In the genomic region with DNA sequence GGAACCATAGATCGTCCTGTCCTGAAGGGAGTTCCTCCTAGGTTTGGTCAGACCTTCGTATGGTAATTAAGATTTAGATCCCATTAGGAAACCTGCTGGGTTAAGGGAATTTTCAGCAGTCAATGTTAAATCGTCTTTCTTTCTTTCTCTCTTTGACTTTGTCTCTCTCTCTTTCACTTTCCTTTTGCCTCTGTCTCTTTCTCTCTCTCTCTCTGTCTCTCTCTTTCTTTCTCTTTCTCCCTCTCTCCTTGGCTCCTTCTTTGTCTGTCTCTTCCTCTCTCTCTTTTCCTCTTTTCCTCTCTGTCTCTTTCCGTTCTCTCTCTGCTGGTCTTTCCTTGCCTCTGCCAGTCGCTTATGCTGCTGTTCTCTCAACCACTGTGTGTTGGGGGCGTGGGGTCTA, we compare ENCODE assay signal across 1 cellular context.
TF ChIP-seq lines count a peak whose summit lies in the region.

No MANE protein-coding gene starts in this region.

TF ChIP-seq in WTC11, 78 proteins besides CTCF, POLR2A, EP300 and RAD21 (continued from another document):
- TF ChIP-seq CBFB (CRISPR knock-in tag; IDR thresholded peaks at IDR 0.05; ENCODE audit: low read depth) (no peak), JAZF1 (CRISPR knock-in tag; IDR thresholded peaks at IDR 0.05) (no peak), MXD4 (CRISPR knock-in tag; IDR thresholded peaks at IDR 0.05; ENCODE audit: borderline replicate concordance) (no peak), ZNF396 (CRISPR knock-in tag; IDR thresholded peaks at IDR 0.05; ENCODE audit: borderline replicate concordance) (no peak), KAT7 (CRISPR knock-in tag; IDR thresholded peaks at IDR 0.05; ENCODE audit: borderline replicate concordance) (no peak)
- TF ChIP-seq, protein P1, sequence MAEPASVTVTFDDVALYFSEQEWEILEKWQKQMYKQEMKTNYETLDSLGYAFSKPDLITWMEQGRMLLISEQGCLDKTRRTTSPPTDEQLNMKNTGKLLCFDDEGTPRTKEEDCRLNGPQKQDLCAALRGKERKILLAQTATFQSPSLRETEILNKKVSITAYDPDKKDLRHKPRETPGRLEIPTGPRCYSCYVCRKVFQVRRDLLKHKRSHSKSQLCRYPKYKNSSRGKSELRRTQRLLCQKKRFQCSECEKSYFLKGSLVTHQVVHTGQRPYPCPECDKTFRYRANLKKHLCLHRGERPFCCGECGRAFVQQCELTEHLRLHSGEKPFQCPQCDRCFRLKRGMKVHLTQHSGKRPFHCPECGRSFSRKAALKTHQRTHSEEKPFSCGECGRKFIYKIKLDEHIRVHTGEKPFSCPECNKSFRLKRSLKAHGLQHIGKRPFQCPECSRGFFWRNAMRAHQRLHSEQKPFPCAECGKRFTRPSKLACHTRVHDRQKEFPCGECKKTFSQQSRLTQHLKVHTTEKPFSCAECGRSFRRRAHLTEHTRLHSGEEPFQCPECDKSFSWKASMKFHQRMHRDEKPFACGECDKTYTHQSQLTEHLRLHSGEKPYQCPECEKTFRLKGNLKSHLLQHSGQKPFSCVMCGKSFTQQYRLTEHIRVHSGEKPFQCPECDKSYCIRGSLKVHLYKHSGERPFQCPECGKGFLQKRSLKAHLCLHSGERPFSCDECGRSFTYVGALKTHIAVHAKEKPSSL (CRISPR knock-in tag; conservative IDR thresholded peaks at IDR 0.05): no peak
- TF ChIP-seq, protein P2, sequence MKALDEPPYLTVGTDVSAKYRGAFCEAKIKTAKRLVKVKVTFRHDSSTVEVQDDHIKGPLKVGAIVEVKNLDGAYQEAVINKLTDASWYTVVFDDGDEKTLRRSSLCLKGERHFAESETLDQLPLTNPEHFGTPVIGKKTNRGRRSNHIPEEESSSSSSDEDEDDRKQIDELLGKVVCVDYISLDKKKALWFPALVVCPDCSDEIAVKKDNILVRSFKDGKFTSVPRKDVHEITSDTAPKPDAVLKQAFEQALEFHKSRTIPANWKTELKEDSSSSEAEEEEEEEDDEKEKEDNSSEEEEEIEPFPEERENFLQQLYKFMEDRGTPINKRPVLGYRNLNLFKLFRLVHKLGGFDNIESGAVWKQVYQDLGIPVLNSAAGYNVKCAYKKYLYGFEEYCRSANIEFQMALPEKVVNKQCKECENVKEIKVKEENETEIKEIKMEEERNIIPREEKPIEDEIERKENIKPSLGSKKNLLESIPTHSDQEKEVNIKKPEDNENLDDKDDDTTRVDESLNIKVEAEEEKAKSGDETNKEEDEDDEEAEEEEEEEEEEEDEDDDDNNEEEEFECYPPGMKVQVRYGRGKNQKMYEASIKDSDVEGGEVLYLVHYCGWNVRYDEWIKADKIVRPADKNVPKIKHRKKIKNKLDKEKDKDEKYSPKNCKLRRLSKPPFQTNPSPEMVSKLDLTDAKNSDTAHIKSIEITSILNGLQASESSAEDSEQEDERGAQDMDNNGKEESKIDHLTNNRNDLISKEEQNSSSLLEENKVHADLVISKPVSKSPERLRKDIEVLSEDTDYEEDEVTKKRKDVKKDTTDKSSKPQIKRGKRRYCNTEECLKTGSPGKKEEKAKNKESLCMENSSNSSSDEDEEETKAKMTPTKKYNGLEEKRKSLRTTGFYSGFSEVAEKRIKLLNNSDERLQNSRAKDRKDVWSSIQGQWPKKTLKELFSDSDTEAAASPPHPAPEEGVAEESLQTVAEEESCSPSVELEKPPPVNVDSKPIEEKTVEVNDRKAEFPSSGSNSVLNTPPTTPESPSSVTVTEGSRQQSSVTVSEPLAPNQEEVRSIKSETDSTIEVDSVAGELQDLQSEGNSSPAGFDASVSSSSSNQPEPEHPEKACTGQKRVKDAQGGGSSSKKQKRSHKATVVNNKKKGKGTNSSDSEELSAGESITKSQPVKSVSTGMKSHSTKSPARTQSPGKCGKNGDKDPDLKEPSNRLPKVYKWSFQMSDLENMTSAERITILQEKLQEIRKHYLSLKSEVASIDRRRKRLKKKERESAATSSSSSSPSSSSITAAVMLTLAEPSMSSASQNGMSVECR (CRISPR knock-in tag; IDR thresholded peaks at IDR 0.05; ENCODE audit: borderline replicate concordance): no peak
- TF ChIP-seq, protein P3, sequence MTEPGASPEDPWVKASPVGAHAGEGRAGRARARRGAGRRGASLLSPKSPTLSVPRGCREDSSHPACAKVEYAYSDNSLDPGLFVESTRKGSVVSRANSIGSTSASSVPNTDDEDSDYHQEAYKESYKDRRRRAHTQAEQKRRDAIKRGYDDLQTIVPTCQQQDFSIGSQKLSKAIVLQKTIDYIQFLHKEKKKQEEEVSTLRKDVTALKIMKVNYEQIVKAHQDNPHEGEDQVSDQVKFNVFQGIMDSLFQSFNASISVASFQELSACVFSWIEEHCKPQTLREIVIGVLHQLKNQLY (CRISPR knock-in tag; IDR thresholded peaks at IDR 0.05): no peak
TF ChIP-seq in WTC11: peak in this region for 0.
